Comparison of ENCODE assay signal across 8 cellular contexts in the genomic region with DNA sequence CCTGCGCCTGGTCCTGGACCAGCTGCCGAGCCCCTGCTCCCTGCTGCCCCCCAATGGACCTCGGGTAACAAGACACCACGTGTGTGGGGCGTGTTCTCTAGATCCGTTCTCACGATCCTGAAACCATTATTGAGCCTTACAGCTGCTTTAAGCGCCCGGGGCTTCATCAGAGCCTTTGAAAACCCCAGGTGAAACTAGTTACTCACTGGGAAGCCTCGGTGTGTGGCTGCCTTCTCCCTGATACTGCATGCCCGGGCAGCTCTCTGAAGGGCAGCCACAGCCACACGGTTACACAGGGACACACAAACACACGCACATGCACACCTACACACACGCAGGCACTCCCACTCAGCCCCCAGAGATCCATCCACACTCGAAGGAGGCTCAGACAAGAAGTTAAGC. TPM values are rescaled to one million over a fixed set of nuclear protein-coding genes. Genes with fewer than 3 reads are reported as not detected.
DNase-seq lines count a peak whose midpoint lies in the region; ATAC-seq, FAIRE-seq and TF ChIP-seq lines count a peak whose summit lies in the region.

No MANE protein-coding gene starts in this region.

- no peak overlapping the region for H3K27ac ChIP-seq in CD8-positive, alpha-beta T cell (ENCODE audit: low read depth, low read length)
- no peak overlapping the region for H3K27ac ChIP-seq in HUES6 (ENCODE audit: low read depth, low read length)
- peak overlapping the region; percentile 73 to 93 for H3K27ac ChIP-seq in esophagus (ENCODE audit: low read depth in 2 of 2, low read length in 1 of 2)
- no peak overlapping the region for H3K27ac ChIP-seq in pancreas

- no peaks in the 10 kb centered on the region for H3K9me3 ChIP-seq in CD8-positive, alpha-beta T cell (ENCODE audit: low read length)
- H3K9me3 ChIP-seq in HUES6 (ENCODE audit: control insufficient read depth, insufficient read depth, low read depth, low read length), result no peaks in the 10 kb centered on the region
- no peaks in the 10 kb centered on the region for H3K9me3 ChIP-seq in esophagus (ENCODE audit: control insufficient read depth in 2 of 2, insufficient read depth in 1 of 2, low read depth in 1 of 2, low read length in 1 of 2)
- no peaks in the 10 kb centered on the region for H3K9me3 ChIP-seq in pancreas

- peak in 2 of 7 experiments; percentile 37 to 40 for DNase-seq in CD8-positive, alpha-beta T cell
- peak; percentile 66 for DNase-seq in GM19238 (ENCODE audit: insufficient read length, low spot score)
- DNase-seq in UCSD-AML1 (lab: John Stamatoyannopoulos, UW; ENCODE audit: unreplicated experiment), result peak; percentile 53
- no peak for DNase-seq in pancreas
- no peak for DNase-seq in NCI-H446 treated with DMSO at 0.1 percent for 48 hours (lab: John Stamatoyannopoulos, UW)

- WGBS in esophagus, 2 donors, result 6% methylated on average over 15 of the region's 15 CpGs
- WGBS in pancreas, 2 donors, result 4% methylated on average over 15 of the region's 15 CpGs

- intact Hi-C loops in CD8-positive, alpha-beta T cell (cut with DNase I, micrococcal nuclease), result no loop called here
- intact Hi-C loops in pancreas (cut with DNase I), result no loop called here

- peaks cover 18% of the 10 kb centered on the region for H3K4me1 ChIP-seq in CD8-positive, alpha-beta T cell (ENCODE audit: insufficient read depth, low read length)
- H3K4me1 ChIP-seq in HUES6 (ENCODE audit: control insufficient read depth, insufficient read depth, low read length) (peaks cover 22% of the 10 kb centered on the region), esophagus (ENCODE audit: control insufficient read depth in 2 of 2, insufficient read depth in 2 of 2, low read length in 1 of 2) (peaks cover 0 to 5% of the 10 kb centered on the region in 2 donors), pancreas (peaks cover 0 to 12% (median 6%) of the 10 kb centered on the region in 3 donors)

- H3K27me3 Mint-ChIP-seq in CD8-positive, alpha-beta T cell (ENCODE audit: low read depth), result peaks cover 53% of the 10 kb centered on the region

- H3K27me3 ChIP-seq in CD8-positive, alpha-beta T cell (ENCODE audit: insufficient read depth, low read length), result peaks cover 45% of the 10 kb centered on the region
- H3K27me3 ChIP-seq in HUES6 (ENCODE audit: control insufficient read depth, insufficient read depth, low read length) (peaks cover 71% of the 10 kb centered on the region), esophagus (ENCODE audit: control insufficient read depth in 1 of 2, insufficient read depth in 2 of 2, low read length in 2 of 2) (no peaks in the 10 kb centered on the region), pancreas (peaks cover 0 to 26% (median 8%) of the 10 kb centered on the region in 4 donors)

- no peaks in the 10 kb centered on the region for H3K36me3 ChIP-seq in CD8-positive, alpha-beta T cell (ENCODE audit: insufficient read depth, low read length)
- H3K36me3 ChIP-seq in HUES6 (ENCODE audit: control insufficient read depth, insufficient read depth, low read length) (no peaks in the 10 kb centered on the region), esophagus (ENCODE audit: control insufficient read depth in 2 of 2, insufficient read depth in 2 of 2, low read length in 1 of 2) (no peaks in the 10 kb centered on the region), pancreas (no peaks in the 10 kb centered on the region)

- H3K36me3 Mint-ChIP-seq in CD8-positive, alpha-beta T cell, result no peaks in the 10 kb centered on the region

- H3K4me3 Mint-ChIP-seq in CD8-positive, alpha-beta T cell, result no peak overlapping the region

- POLR2A ChIA-PET in CD8-positive, alpha-beta T cell (lab: Charles Lee), result no interaction called here

- H3K9ac ChIP-seq in HUES6 (ENCODE audit: low read length), result peak overlapping the region; percentile 63

- FAIRE-seq in pancreas (lab: Jason Lieb, UNC), result no peak

- no peak overlapping the region for H3K27ac Mint-ChIP-seq in CD8-positive, alpha-beta T cell

- peak; percentile 77 for ATAC-seq in CD8-positive, alpha-beta T cell
- peak; percentile 66 to 82 (median 74) for ATAC-seq in pancreas
- ATAC-seq in GM18502 (IDR thresholded peaks at IDR 0.05; ENCODE audit: poor library complexity, unreplicated experiment), result no peak

- no peak overlapping the region for H3K4me3 ChIP-seq in CD8-positive, alpha-beta T cell (ENCODE audit: low read depth, low read length)
- H3K4me3 ChIP-seq in HUES6 (ENCODE audit: low read depth, low read length) (peak overlapping the region; percentile 20; the same call in 1 of the 2 replicates), esophagus (ENCODE audit: low read depth in 1 of 2, low read length in 2 of 2) (no peak overlapping the region), pancreas (no peak overlapping the region)

- no peaks in the 10 kb centered on the region for H3K9me3 Mint-ChIP-seq in CD8-positive, alpha-beta T cell

- CTCF ChIA-PET in CD8-positive, alpha-beta T cell (lab: Charles Lee), result interaction anchor here (1.0 to 3.5 kb wide), 9 partner anchors 8 to 167 kb away, joined by 3 to 20 read pairs (median 4); no protein-coding TSS in a partner anchor

- peaks cover 6% of the 10 kb centered on the region for H3K4me1 Mint-ChIP-seq in CD8-positive, alpha-beta T cell (ENCODE audit: low read depth)

- TF ChIP-seq CTCF in CD8-positive, alpha-beta T cell (IDR thresholded peaks at IDR 0.05), result no peak
- peak in 2 of 4 donors; percentile 15 to 17 for TF ChIP-seq CTCF in pancreas (IDR thresholded peaks at IDR 0.05)

RNA-seq across cellular contexts. Expression of a gene that starts 5.3 kb away (rescaled TPM):
- not detected for total RNA-seq in CD8-positive, alpha-beta T cell
- polyA plus RNA-seq in esophagus (10 to 100 TPM; 34.2 to 34.3 TPM), pancreas (not detected)
- total RNA-seq in pancreas, result under 1 TPM in 3 of 6 donors, not detected in 3; 0.03 to 0.31 (median 0.09) TPM

RNA-seq across cellular contexts. Expression of a gene that starts 10.1 kb away (rescaled TPM):
- total RNA-seq in CD8-positive, alpha-beta T cell, result 1 to 10 TPM; 2.7 to 5.5 TPM
- polyA plus RNA-seq in esophagus (10 to 100 TPM; 21.6 to 46.5 TPM), pancreas (under 1 TPM; 0.28 to 0.99 TPM)
- 1 to 10 TPM in 1 of 6 donors, under 1 TPM in 5; 0.31 to 2.5 (median 0.68) TPM for total RNA-seq in pancreas

RNA-seq across cellular contexts. Expression of a gene that starts 20.9 kb away (rescaled TPM):
- 1 to 10 TPM; 2.8 to 3.1 TPM for total RNA-seq in CD8-positive, alpha-beta T cell
- polyA plus RNA-seq in esophagus (10 to 100 TPM; 12.3 to 39.7 TPM), pancreas (1 to 10 TPM; 3.8 to 7.0 TPM)
- total RNA-seq in pancreas, result 1 to 10 TPM; 3.1 to 7.6 (median 5.2) TPM

RNA-seq across cellular contexts. Expression of a gene that starts 51.5 kb away (rescaled TPM):
- 100 to 1,000 TPM; 178 to 185 TPM for total RNA-seq in CD8-positive, alpha-beta T cell
- 10 to 100 TPM; 23.9 to 53.9 TPM for polyA plus RNA-seq in esophagus
- total RNA-seq in pancreas, result 1 to 10 TPM in 5 of 6 donors, under 1 TPM in 1; 0.98 to 2.9 (median 2.4) TPM
- polyA plus RNA-seq in pancreas, result 10 to 100 TPM; 13.4 to 26.7 TPM

Comparison
In these comparisons a context has a peak if more than half of its experiments do, and no peak if none do; other contexts are left out.
1. DNase-seq: peak in GM19238 (single experiment) and UCSD-AML1 (single experiment); none in pancreas (0 of 6) and NCI-H446 treated with DMSO at 0.1 percent for 48 hours (single experiment).
2. H3K27ac ChIP-seq: peak in esophagus (2 of 2); none in CD8-positive, alpha-beta T cell (single experiment), HUES6 (single experiment) and pancreas (0 of 4).